Comparison of ENCODE assay signal across 1 cellular context in the genomic region with DNA sequence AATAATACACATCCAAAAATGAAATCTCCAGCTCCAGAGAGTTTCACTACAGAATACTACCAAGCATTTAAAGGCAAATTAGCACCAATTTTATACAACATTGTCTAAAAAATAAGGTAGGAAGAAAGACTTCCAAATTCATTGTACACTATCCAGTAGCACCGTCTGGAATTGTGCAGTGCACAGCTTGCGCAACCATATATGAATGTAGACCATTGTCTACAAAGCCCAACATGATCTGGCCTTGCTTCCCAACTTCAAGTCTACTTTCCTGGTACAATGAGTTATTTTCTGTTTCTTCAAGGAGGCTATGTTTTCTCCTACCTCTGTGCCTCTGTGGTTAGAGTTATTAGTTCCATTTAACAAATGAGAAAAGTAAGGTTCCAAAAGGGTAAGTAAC.
A peak's percentile ranks its signal among the peaks of the same experiment; 100 is the strongest.
TF ChIP-seq lines count a peak whose summit lies in the region.

No MANE protein-coding gene starts in this region.

TF ChIP-seq in HepG2, 621 proteins besides CTCF, POLR2A, EP300 and RAD21:
- TF ChIP-seq RERE (CRISPR knock-in tag; IDR thresholded peaks at IDR 0.05; ENCODE audit: low read depth): no peak
- no peak for TF ChIP-seq ZNF143 (CRISPR knock-in tag; IDR thresholded peaks at IDR 0.05)
- TF ChIP-seq POLR2G (IDR thresholded peaks at IDR 0.05; ENCODE audit: low read depth, low read length): no peak
- no peak for TF ChIP-seq ZNF788 (CRISPR knock-in tag; IDR thresholded peaks at IDR 0.05; ENCODE audit: borderline replicate concordance)
- peak; percentile 77 for TF ChIP-seq CEBPG (CRISPR knock-in tag; IDR thresholded peaks at IDR 0.05)
- no peak for TF ChIP-seq HOXD1 (CRISPR knock-in tag; IDR thresholded peaks at IDR 0.05)
- TF ChIP-seq MEIS2 (CRISPR knock-in tag; IDR thresholded peaks at IDR 0.05): no peak
- no peak for TF ChIP-seq JARID2 (CRISPR knock-in tag; IDR thresholded peaks at IDR 0.05; ENCODE audit: insufficient replicate concordance)
- TF ChIP-seq, protein P1, sequence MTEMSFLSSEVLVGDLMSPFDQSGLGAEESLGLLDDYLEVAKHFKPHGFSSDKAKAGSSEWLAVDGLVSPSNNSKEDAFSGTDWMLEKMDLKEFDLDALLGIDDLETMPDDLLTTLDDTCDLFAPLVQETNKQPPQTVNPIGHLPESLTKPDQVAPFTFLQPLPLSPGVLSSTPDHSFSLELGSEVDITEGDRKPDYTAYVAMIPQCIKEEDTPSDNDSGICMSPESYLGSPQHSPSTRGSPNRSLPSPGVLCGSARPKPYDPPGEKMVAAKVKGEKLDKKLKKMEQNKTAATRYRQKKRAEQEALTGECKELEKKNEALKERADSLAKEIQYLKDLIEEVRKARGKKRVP (CRISPR knock-in tag; IDR thresholded peaks at IDR 0.05): no peak
- no peak for TF ChIP-seq SALL1 (CRISPR knock-in tag; IDR thresholded peaks at IDR 0.05)
- TF ChIP-seq MLLT10 (CRISPR knock-in tag; IDR thresholded peaks at IDR 0.05): no peak
- TF ChIP-seq MAFF (IDR thresholded peaks at IDR 0.05; ENCODE audit: low read depth, low read length): no peak
- 0 out of 2 replicates have a peak, but pooled peaks have one; percentile 19 for TF ChIP-seq ZNF644 (CRISPR knock-in tag; IDR thresholded peaks at IDR 0.05; ENCODE audit: low read depth)
- no peak for TF ChIP-seq ZSCAN30 (CRISPR knock-in tag; IDR thresholded peaks at IDR 0.05)
- peak; percentile 87 for TF ChIP-seq CEBPB (IDR thresholded peaks at IDR 0.05; ENCODE audit: borderline replicate concordance, low read depth, low read length)
- TF ChIP-seq SNAPC5 (CRISPR knock-in tag; IDR thresholded peaks at IDR 0.05; ENCODE audit: borderline replicate concordance): no peak
- TF ChIP-seq ZBTB7B (CRISPR knock-in tag; IDR thresholded peaks at IDR 0.05): no peak
